In the genomic region with DNA sequence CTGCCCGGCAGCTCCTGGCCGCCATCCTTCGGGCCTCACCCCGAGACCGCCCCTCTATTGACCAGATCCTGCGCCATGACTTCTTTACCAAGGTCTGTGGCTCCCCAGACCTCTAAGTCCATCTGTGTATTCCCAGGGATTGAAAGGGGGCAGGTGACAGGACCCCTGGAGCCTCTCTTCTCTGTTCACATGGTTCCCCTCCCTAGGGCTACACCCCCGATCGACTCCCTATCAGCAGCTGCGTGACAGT, we compare ENCODE assay signal across 11 cellular contexts. TPM values are rescaled to one million over a fixed set of nuclear protein-coding genes. Genes with fewer than 3 reads are reported as not detected.
A peak's percentile ranks its signal among the peaks of the same experiment; 100 is the strongest.
DNase-seq lines count a peak whose midpoint lies in the region; ATAC-seq and TF ChIP-seq lines count a peak whose summit lies in the region.
"Had no signal": no experiment of that assay in that cellular context is flagged by ENCODE, and none has a peak within 500 bp of the region (broad histone marks: within the 10 kb centered on the region; RNA-seq: fewer than 3 reads in every experiment).

No MANE protein-coding gene starts in this region.

- H3K27me3 Mint-ChIP-seq in brain: no peaks in the 10 kb centered on the region

- no peak for ATAC-seq in right cardiac atrium
- ATAC-seq in PC-3: no peak

- H3K4me3 ChIP-seq in left ventricle myocardium inferior: peak overlapping the region; percentile 98
- no peak overlapping the region for H3K4me3 ChIP-seq in right cardiac atrium (ENCODE audit: low read length)
- no peak overlapping the region for H3K4me3 ChIP-seq in muscle layer of colon (ENCODE audit: low read depth in 1 of 2, low read length in 2 of 2)
- H3K4me3 ChIP-seq in uterus: no peak overlapping the region
- no peak overlapping the region for H3K4me3 ChIP-seq in PC-3 (ENCODE audit: low read length)

- H3K36me3 ChIP-seq in left ventricle myocardium inferior: peaks cover 43% of the 10 kb centered on the region
- peaks cover 22% of the 10 kb centered on the region for H3K36me3 ChIP-seq in muscle layer of colon (ENCODE audit: insufficient read depth, low read length)
- H3K36me3 ChIP-seq in uterus: no peaks in the 10 kb centered on the region
- peaks cover 7% of the 10 kb centered on the region; the same call in 1 of the 2 replicates for H3K36me3 ChIP-seq in PC-3 (ENCODE audit: low read depth, low read length)

- peak overlapping the region; percentile 100 for H3K27ac ChIP-seq in left ventricle myocardium inferior (replicated peaks)
- H3K27ac ChIP-seq in right cardiac atrium (ENCODE audit: low read length): no peak overlapping the region
- peak overlapping the region; percentile 23 for H3K27ac ChIP-seq in muscle layer of colon (ENCODE audit: low read depth, low read length)
- peak overlapping the region; percentile 88 to 97 for H3K27ac ChIP-seq in uterus
- no peak overlapping the region for H3K27ac ChIP-seq in PC-3 (ENCODE audit: low read length)

- peaks cover 83% of the 10 kb centered on the region for H3K4me1 ChIP-seq in left ventricle myocardium inferior
- peaks cover 27% of the 10 kb centered on the region for H3K4me1 ChIP-seq in right cardiac atrium (ENCODE audit: control insufficient read depth, insufficient read depth, low read length)
- H3K4me1 ChIP-seq in muscle layer of colon (ENCODE audit: insufficient read depth, low read length): peaks cover 33% of the 10 kb centered on the region
- H3K4me1 ChIP-seq in uterus: peaks cover 11 to 26% of the 10 kb centered on the region in 2 donors
- H3K4me1 ChIP-seq in PC-3 (ENCODE audit: insufficient read depth, low read length): peaks cover 34% of the 10 kb centered on the region

- H3K79me2 ChIP-seq in PC-3 (ENCODE audit: low read length): peaks cover 22% of the 10 kb centered on the region

- no peaks in the 10 kb centered on the region for H3K9me2 ChIP-seq in PC-3 (replicated peaks; ENCODE audit: low read length)

- H2AFZ ChIP-seq in PC-3 (ENCODE audit: low read length): no peak overlapping the region

- H3K36me3 Mint-ChIP-seq in brain: peaks cover 44% of the 10 kb centered on the region

- H3K4me3 Mint-ChIP-seq in brain: peak overlapping the region; percentile 19 to 87 (median 50)

- H3K4me2 ChIP-seq in PC-3 (ENCODE audit: low read length): no peak overlapping the region

- peaks cover 0 to 4% (median 0%) of the 10 kb centered on the region in 5 experiments for H3K9me3 Mint-ChIP-seq in brain

- peaks cover 12% of the 10 kb centered on the region for H4K20me1 ChIP-seq in PC-3 (ENCODE audit: low read length)

- intact Hi-C loops in left ventricle myocardium inferior (cut with micrococcal nuclease) (no loop called here), right cardiac atrium (cut with DNase I) (no loop called here), uterus (cut with DNase I; ENCODE audit: low total_unique reads) (no loop called here), PC-3 (cut with micrococcal nuclease) (no loop called here)

- no peak for TF ChIP-seq CTCF in left ventricle myocardium inferior (IDR thresholded peaks at IDR 0.05; ENCODE audit: borderline replicate concordance)
- TF ChIP-seq CTCF in brain (conservative IDR thresholded peaks at IDR 0.05): no peak
- TF ChIP-seq CTCF in uterus (IDR thresholded peaks at IDR 0.05): no peak
- no peak for TF ChIP-seq CTCF in PC-3 (conservative IDR thresholded peaks at IDR 0.05; ENCODE audit: low read depth, low read length)

- H3K27ac Mint-ChIP-seq in brain: peak overlapping the region; percentile 12 to 95 (median 87)

- CTCF ChIA-PET in PC-3 (lab: Charles Lee): no interaction called here

- TF ChIP-seq POLR2A in uterus (IDR thresholded peaks at IDR 0.05): no peak

- H3K9ac ChIP-seq in muscle layer of colon (ENCODE audit: low read length) (no peak overlapping the region), PC-3 (ENCODE audit: low read length) (no peak overlapping the region)

- H3K27me3 ChIP-seq in left ventricle myocardium inferior (ENCODE audit: low read depth): no peaks in the 10 kb centered on the region
- no peaks in the 10 kb centered on the region for H3K27me3 ChIP-seq in right cardiac atrium (ENCODE audit: control insufficient read depth, insufficient read depth)
- H3K27me3 ChIP-seq in muscle layer of colon (ENCODE audit: control insufficient read depth in 1 of 2, insufficient read depth in 2 of 2, low read length in 2 of 2): no peaks in the 10 kb centered on the region
- H3K27me3 ChIP-seq in uterus: no peaks in the 10 kb centered on the region
- no peaks in the 10 kb centered on the region for H3K27me3 ChIP-seq in PC-3 (ENCODE audit: low read length)

- peaks cover 5% of the 10 kb centered on the region for H3F3A ChIP-seq in PC-3 (ENCODE audit: low read length, unreplicated experiment)

- DNase-seq in left ventricle myocardium inferior (peak; percentile 13), right cardiac atrium (no peak), uterus (no peak), hypothalamus (lab: John Stamatoyannopoulos, UW) (no peak), PC-3 (no peak)
- no peak for DNase-seq in stimulated activated naive CD4-positive, alpha-beta T cell treated with Interleukin-2 at 50 U/mL for 16 hours (lab: John Stamatoyannopoulos, UW)
- DNase-seq: NCI-H1048 had no signal

- no TSS peak for BruUV-seq in PC-3 (replicated peaks; lab: Mats Ljungman, UMichigan)

- POLR2A ChIA-PET in PC-3 (lab: Charles Lee; ENCODE audit: unreplicated experiment): no interaction called here

- H3K9me3 ChIP-seq in left ventricle myocardium inferior (replicated peaks) (no peaks in the 10 kb centered on the region), right cardiac atrium (ENCODE audit: control insufficient read depth, low read length) (no peaks in the 10 kb centered on the region), muscle layer of colon (ENCODE audit: low read length) (no peaks in the 10 kb centered on the region), uterus (no peaks in the 10 kb centered on the region), PC-3 (ENCODE audit: low read length) (no peaks in the 10 kb centered on the region)

- WGBS in right cardiac atrium: 80% methylated on average over 9 of the region's 9 CpGs

- H3K4me1 Mint-ChIP-seq in brain: peaks cover 59% of the 10 kb centered on the region

RNA-seq across cellular contexts. Expression of a gene that starts 2.8 kb away (rescaled TPM):
- total RNA-seq in left ventricle myocardium inferior (5.4 TPM), right cardiac atrium (10 to 100 TPM in 1 of 4 donors, 1 to 10 TPM in 3; 6.0 to 11.4 (median 8.2) TPM), uterus (10 to 100 TPM in 3 of 4 donors, 1 to 10 TPM in 1; 1.8 to 36.6 (median 21.1) TPM), PC-3 (2014; rRNA removed) (38.9 and 44.0 TPM in 2 replicates)
- polyA plus RNA-seq in right cardiac atrium (11.0 TPM), brain (ENCODE audit: insufficient read depth, low read depth, low replicate concordance) (4.9 TPM)

RNA-seq across cellular contexts. Expression of a gene that starts 4.2 kb away (rescaled TPM):
- total RNA-seq in left ventricle myocardium inferior: 1.9 TPM
- total RNA-seq in right cardiac atrium: under 1 TPM in 3 of 4 donors, not detected in 1; 0.44 to 0.74 (median 0.47) TPM
- polyA plus RNA-seq in right cardiac atrium: 1.1 TPM
- polyA plus RNA-seq in brain (ENCODE audit: insufficient read depth, low read depth, low replicate concordance): not detected
- 1 to 10 TPM in 1 of 4 donors, not detected in 3; 4.4 TPM for total RNA-seq in uterus
- 2.0 and 3.4 TPM in 2 replicates for total RNA-seq in PC-3 (2014; rRNA removed)
- total RNA-seq: activated CD8-positive, alpha-beta memory T cell treated with anti-CD3 and anti-CD28 coated beads for 36 hours had no signal

RNA-seq across cellular contexts. Expression of a gene that starts 5.3 kb away (rescaled TPM):
- total RNA-seq in left ventricle myocardium inferior (3.5 TPM), right cardiac atrium (1 to 10 TPM; 5.1 to 8.8 (median 5.7) TPM), uterus (10 to 100 TPM in 1 of 4 donors, 1 to 10 TPM in 3; 3.8 to 41.9 (median 6.6) TPM), PC-3 (2014; rRNA removed) (0.58 and 4.3 TPM in 2 replicates)
- polyA plus RNA-seq in right cardiac atrium (6.4 TPM), brain (ENCODE audit: insufficient read depth, low read depth, low replicate concordance) (0.42 TPM)

RNA-seq across cellular contexts. Expression of a gene that starts 15.0 kb away (rescaled TPM):
- total RNA-seq in left ventricle myocardium inferior: 0.11 TPM
- total RNA-seq in right cardiac atrium: under 1 TPM; 0.14 to 0.28 (median 0.22) TPM
- polyA plus RNA-seq in right cardiac atrium: 0.18 TPM
- polyA plus RNA-seq in brain (ENCODE audit: insufficient read depth, low read depth, low replicate concordance): 0.87 TPM
- 1 to 10 TPM in 1 of 4 donors, under 1 TPM in 1, not detected in 2; 0.21 to 1.0 TPM for total RNA-seq in uterus
- not detected in 2 replicates for total RNA-seq in PC-3 (2014; rRNA removed)
- polyA plus RNA-seq: liver had no signal

RNA-seq across cellular contexts. Expression of a gene that starts 27.6 kb away (rescaled TPM):
- total RNA-seq in left ventricle myocardium inferior (717 TPM), right cardiac atrium (1,000 to 10,000 TPM in 1 of 4 donors, 100 to 1,000 TPM in 3; 848 to 1,081 (median 910) TPM), uterus (1,000 to 10,000 TPM; 2,651 to 7,196 (median 4,456) TPM), PC-3 (2014; rRNA removed) (1,533 and 1,663 TPM in 2 replicates)
- polyA plus RNA-seq in right cardiac atrium (1,144 TPM), brain (ENCODE audit: insufficient read depth, low read depth, low replicate concordance) (1,971 TPM)

Comparison
In these comparisons a context has a peak if more than half of its experiments do, and no peak if none do; other contexts are left out.
1. H3K27ac ChIP-seq: peak in left ventricle myocardium inferior (single experiment), muscle layer of colon (single experiment) and uterus (2 of 2); none in right cardiac atrium (single experiment) and PC-3 (single experiment).